12 cellular contexts compared by ENCODE assay signal in genomic region chr20:37343212-37343993, GRCh38. TPM values are rescaled to one million over a fixed set of nuclear protein-coding genes. Genes with fewer than 3 reads are reported as not detected.
DNase-seq lines count a peak whose midpoint lies in the region; ATAC-seq, FAIRE-seq and TF ChIP-seq lines count a peak whose summit lies in the region.
"Had no signal": no experiment of that assay in that cellular context is flagged by ENCODE, and none has a peak within 500 bp of the region (broad histone marks: within the 10 kb centered on the region; RNA-seq: fewer than 3 reads in every experiment).

No MANE protein-coding gene starts in this region.

- H3K4me1 ChIP-seq in GM12878 (ENCODE audit: control insufficient read depth, insufficient read depth, low read length), result peaks cover 29% of the 10 kb centered on the region
- peaks cover 24% of the 10 kb centered on the region for H3K4me1 ChIP-seq in mucosa of descending colon (ENCODE audit: low read depth)
- H3K4me1 ChIP-seq in vagina, result peaks cover 44% of the 10 kb centered on the region

- RAD21 ChIA-PET in GM12878 (lab: Charles Lee; ENCODE audit: unreplicated experiment), result interaction anchor here (1.0 to 6.6 kb wide), 6 partner anchors 8 to 73 kb away, joined by 4 to 38 read pairs (median 6); no protein-coding TSS in a partner anchor

- H3K4me2 ChIP-seq in GM12878 (ENCODE audit: control insufficient read depth, insufficient read depth), result 0 out of 2 replicates have a peak overlapping the region, but pooled peaks have one; percentile 6

- no peak overlapping the region; the same call in 1 of the 2 replicates for H3K27ac ChIP-seq in GM12878 (ENCODE audit: control insufficient read depth, insufficient read depth)
- peak overlapping the region; percentile 94 for H3K27ac ChIP-seq in vagina
- H3K27ac ChIP-seq: SJCRH30 had no signal

- in situ Hi-C loops in GM12878 (cut with MboI), result no loop called here

- TF ChIP-seq RAD21 in GM12878 (IDR thresholded peaks at IDR 0.05; ENCODE audit: insufficient read depth, low read depth, low read length), result no peak

- no peaks in the 10 kb centered on the region for H3K27me3 Mint-ChIP-seq in stimulated activated naive CD8-positive, alpha-beta T cell treated with anti-CD3 and anti-CD28 coated beads, Interleukin-15, amount 100 ng/mL, for 72 hours
- H3K27me3 Mint-ChIP-seq: CD4-positive, alpha-beta memory T cell had no signal

- TF ChIP-seq POLR2A in GM12878 (IDR thresholded peaks at IDR 0.05; ENCODE audit: low read depth, low read length), result no peak
- no peak for TF ChIP-seq POLR2A in vagina (IDR thresholded peaks at IDR 0.05)
- TF ChIP-seq POLR2A in GM18505 (IDR thresholded peaks at IDR 0.05; ENCODE audit: borderline replicate concordance, extremely low read depth, insufficient read depth, insufficient read length), result no peak

- no TSS peak for BruUV-seq in GM12878 (replicated peaks; lab: Mats Ljungman, UMichigan)

- peaks cover 20% of the 10 kb centered on the region for H3K4me1 Mint-ChIP-seq in stimulated activated naive CD8-positive, alpha-beta T cell treated with anti-CD3 and anti-CD28 coated beads, Interleukin-15, amount 100 ng/mL, for 72 hours

- no peaks in the 10 kb centered on the region for H4K20me1 ChIP-seq in GM12878 (ENCODE audit: control insufficient read depth, insufficient read depth)

- H3K4me3 ChIP-seq in GM12878, result no peak overlapping the region
- no peak overlapping the region for H3K4me3 ChIP-seq in mucosa of descending colon
- no peak overlapping the region for H3K4me3 ChIP-seq in vagina
- H3K4me3 ChIP-seq: SJCRH30 had no signal

- no peaks in the 10 kb centered on the region for H3K9me3 Mint-ChIP-seq in stimulated activated naive CD8-positive, alpha-beta T cell treated with anti-CD3 and anti-CD28 coated beads, Interleukin-15, amount 100 ng/mL, for 72 hours
- H3K9me3 Mint-ChIP-seq: CD4-positive, alpha-beta memory T cell had no signal

- no peaks in the 10 kb centered on the region for H3K36me3 ChIP-seq in GM12878 (ENCODE audit: control insufficient read depth in 2 of 2, insufficient read depth in 2 of 2, low read length in 1 of 2)
- no peaks in the 10 kb centered on the region for H3K36me3 ChIP-seq in mucosa of descending colon (ENCODE audit: low read depth)
- no peaks in the 10 kb centered on the region for H3K36me3 ChIP-seq in vagina
- H3K36me3 ChIP-seq: SJCRH30 had no signal

- H2AFZ ChIP-seq in GM12878 (ENCODE audit: control insufficient read depth, low read depth, low read length), result no peak overlapping the region; the same call in 1 of the 2 replicates

- no peak for TF ChIP-seq CTCF in GM12878 (IDR thresholded peaks at IDR 0.05 in 2 of 3, conservative IDR thresholded peaks at IDR 0.05 in 1 of 3; ENCODE audit: control insufficient read depth in 2 of 3, extremely low read depth in 1 of 3, insufficient read depth in 1 of 3, low read depth in 3 of 3, low read length in 3 of 3)
- no peak for TF ChIP-seq CTCF in mucosa of descending colon (IDR thresholded peaks at IDR 0.05)
- no peak for TF ChIP-seq CTCF in vagina (IDR thresholded peaks at IDR 0.05)

- no peak overlapping the region for H3K4me3 Mint-ChIP-seq in stimulated activated naive CD8-positive, alpha-beta T cell treated with anti-CD3 and anti-CD28 coated beads, Interleukin-15, amount 100 ng/mL, for 72 hours

- H3K79me2 ChIP-seq in GM12878 (ENCODE audit: control insufficient read depth, insufficient read depth, low read length), result peaks cover 41% of the 10 kb centered on the region

- FAIRE-seq in GM12878 (lab: Jason Lieb, UNC), result no peak

- POLR2A ChIA-PET in GM12878 (lab: Charles Lee), result interaction anchor here (1.1 to 2.7 kb wide), 5 partner anchors 8 to 61 kb away, joined by 3 to 9 read pairs (median 5); partner anchors contain the start of gene MANBAL

- WGBS in GM12878 (ENCODE audit: insufficient coverage, insufficient replicate concordance, low lambda C conversion rate, missing lambda C conversion rate), result 55% methylated on average over 12 of the region's 12 CpGs

- H3K27me3 ChIP-seq in GM12878 (replicated peaks in 1 of 2; ENCODE audit: control insufficient read depth in 2 of 2, insufficient read depth in 2 of 2, low read length in 1 of 2), result no peaks in the 10 kb centered on the region
- no peaks in the 10 kb centered on the region for H3K27me3 ChIP-seq in vagina
- H3K27me3 ChIP-seq: SJCRH30 had no signal

- no peak overlapping the region for H3K9ac ChIP-seq in GM12878 (ENCODE audit: control insufficient read depth, insufficient read depth, low read length)

- CTCF ChIA-PET in GM12878 (lab: Yijun Ruan, JAX), result interaction anchor here (0.8 to 3.0 kb wide), 6 partner anchors 8 to 72 kb away, joined by 3 to 13 read pairs (median 7); no protein-coding TSS in a partner anchor

- H3K27ac Mint-ChIP-seq in stimulated activated naive CD8-positive, alpha-beta T cell treated with anti-CD3 and anti-CD28 coated beads, Interleukin-15, amount 100 ng/mL, for 72 hours, result no peak overlapping the region

- intact Hi-C loops in GM12878 (cut with micrococcal nuclease; ENCODE audit: unreplicated experiment), result no loop called here
- intact Hi-C loops in mucosa of descending colon (cut with DNase I, micrococcal nuclease), result no loop called here
- intact Hi-C loops in vagina (cut with DNase I), result no loop called here

- SMC1A ChIA-PET in GM12878 (lab: Charles Lee; ENCODE audit: uncharacterized antibody, unreplicated experiment), result interaction anchor here (0.8 to 2.7 kb wide), 9 partner anchors 8 to 73 kb away, joined by 3 to 19 read pairs (median 5); no protein-coding TSS in a partner anchor

- H3K9me3 ChIP-seq in GM12878 (replicated peaks; ENCODE audit: control insufficient read depth, insufficient read depth, low read length) (no peaks in the 10 kb centered on the region), mucosa of descending colon (no peaks in the 10 kb centered on the region), vagina (no peaks in the 10 kb centered on the region)
- H3K9me3 ChIP-seq: SJCRH30 had no signal

- TF ChIP-seq EP300 in GM12878 (IDR thresholded peaks at IDR 0.05; ENCODE audit: borderline replicate concordance in 1 of 2, control insufficient read depth in 1 of 2, low read depth in 2 of 2, low read length in 2 of 2), result no peak

- peak; percentile 22 for ATAC-seq in stimulated activated naive CD8-positive, alpha-beta T cell treated with anti-CD3 and anti-CD28 coated beads, Interleukin-15, amount 100 ng/mL, for 72 hours
- ATAC-seq in stimulated activated naive CD8-positive, alpha-beta T cell treated with anti-CD3 and anti-CD28 coated beads, Interleukin-15, Interleukin-2, amounts not matched to agents 100 U/mL and 50 U/mL, for 24 hours, result no peak
- ATAC-seq in GM12878 (peak; percentile 4), mucosa of descending colon (peak; percentile 75), GM21619 (IDR thresholded peaks at IDR 0.05; ENCODE audit: unreplicated experiment) (no peak), GM18505 (IDR thresholded peaks at IDR 0.05; ENCODE audit: unreplicated experiment) (no peak)

- DNase-seq in stimulated activated naive CD8-positive, alpha-beta T cell treated with anti-CD3 and anti-CD28 coated beads, Interleukin-15, amount 100 ng/mL, for 72 hours, result no peak
- DNase-seq in stimulated activated naive CD8-positive, alpha-beta T cell treated with anti-CD3 and anti-CD28 coated beads, Interleukin-15, Interleukin-2, amounts not matched to agents 100 U/mL and 50 U/mL, for 24 hours, result no peak
- DNase-seq in GM12878 (ENCODE audit: low read depth, low spot score) (no peak), mucosa of descending colon (peak; percentile 89 to 92 (median 90)), vagina (ENCODE audit: extremely low spot score in 2 of 2) (no peak), cerebellum (ENCODE audit: low spot score) (no peak)
- DNase-seq: CD4-positive, alpha-beta memory T cell; NCI-H1436; stimulated activated CD4-positive, alpha-beta T cell treated with anti-CD3 and anti-CD28 coated beads, Interleukin-15, amount 100 ng/mL, for 24 hours had no signal

RNA-seq across cellular contexts. Expression of gene SRC, which starts 2.5 kb away (rescaled TPM):
- total RNA-seq in GM12878 (2013; cell fraction: nucleolus; rRNA removed), result 118 and 148 TPM in 2 replicates
- 22.1 and 27.4 TPM in 2 replicates for total RNA-seq in GM12878 (2014; rRNA removed)
- 19.3 and 20.0 TPM in 2 replicates for total RNA-seq in GM12878 (2014; rRNA removed; fragmentation: Illumina TruSeq; extraction: Trizol)
- total RNA-seq in GM12878 (2021), result 63.5 and 71.3 TPM in 2 replicates
- polyA plus RNA-seq in GM12878 (2011; ENCODE audit: low read depth), result 15.0 TPM
- polyA plus RNA-seq in GM12878 (2011; rRNA removed), result 18.4 and 32.0 TPM in 2 replicates
- polyA plus RNA-seq in GM12878 (2011; cell fraction: cytosol; rRNA removed), result 41.3 and 47.7 TPM in 2 replicates
- 185 and 196 TPM in 2 replicates for polyA plus RNA-seq in GM12878 (2011; cell fraction: nucleus; rRNA removed)
- polyA plus RNA-seq in GM12878 (2012), result 25.3 and 26.0 TPM in 2 replicates
- polyA plus RNA-seq in GM12878 (2014; fragmentation: Illumina TruSeq; extraction: Trizol), result 20.3 and 33.1 TPM in 2 replicates
- under 1 TPM; 0.60 to 0.85 TPM for polyA plus RNA-seq in GM12878 (2014; fragmentation: Nextera tagmentation; extraction: Ambion mirVana)
- polyA plus RNA-seq in GM12878 (2014; rRNA removed), result 47.1 and 61.4 TPM in 2 replicates
- polyA plus RNA-seq in GM12878 (2016; fragmentation: Nextera tagmentation; extraction: Ambion mirVana), result 10 to 100 TPM; 26.9 TPM
- polyA minus RNA-seq in GM12878 (2011; rRNA and poly(A)+ RNA removed), result 41.8 and 64.6 TPM in 2 replicates
- 22.9 and 30.8 TPM in 2 replicates for polyA minus RNA-seq in GM12878 (2011; cell fraction: cytosol; rRNA and poly(A)+ RNA removed)
- polyA minus RNA-seq in GM12878 (2011; cell fraction: nucleus; rRNA and poly(A)+ RNA removed), result 42.9 and 73.0 TPM in 2 replicates
- total RNA-seq in mucosa of descending colon, result 100 to 1,000 TPM; 111 to 155 (median 132) TPM
- 48.6 TPM for total RNA-seq in vagina
- total RNA-seq in cerebellum, result 29.4 TPM

RNA-seq across cellular contexts. Expression of gene MANBAL, which starts 53.9 kb away (rescaled TPM):
- 16.3 and 20.6 TPM in 2 replicates for total RNA-seq in GM12878 (2013; cell fraction: nucleolus; rRNA removed)
- total RNA-seq in GM12878 (2014; rRNA removed), result 8.6 and 12.2 TPM in 2 replicates
- total RNA-seq in GM12878 (2014; rRNA removed; fragmentation: Illumina TruSeq; extraction: Trizol), result 15.0 and 15.6 TPM in 2 replicates
- 18.9 TPM in 2 replicates for total RNA-seq in GM12878 (2021)
- 22.4 TPM for polyA plus RNA-seq in GM12878 (2011; ENCODE audit: low read depth)
- polyA plus RNA-seq in GM12878 (2011; rRNA removed), result 25.1 and 39.0 TPM in 2 replicates
- polyA plus RNA-seq in GM12878 (2011; cell fraction: cytosol; rRNA removed), result 52.9 and 61.1 TPM in 2 replicates
- polyA plus RNA-seq in GM12878 (2011; cell fraction: nucleus; rRNA removed), result 32.8 and 42.1 TPM in 2 replicates
- 23.7 and 25.2 TPM in 2 replicates for polyA plus RNA-seq in GM12878 (2012)
- polyA plus RNA-seq in GM12878 (2014; fragmentation: Illumina TruSeq; extraction: Trizol), result 20.2 and 30.7 TPM in 2 replicates
- polyA plus RNA-seq in GM12878 (2014; fragmentation: Nextera tagmentation; extraction: Ambion mirVana), result 10 to 100 TPM; 13.7 to 15.6 TPM
- 33.7 and 36.4 TPM in 2 replicates for polyA plus RNA-seq in GM12878 (2014; rRNA removed)
- polyA plus RNA-seq in GM12878 (2016; fragmentation: Nextera tagmentation; extraction: Ambion mirVana), result 10 to 100 TPM; 40.8 to 45.6 TPM
- polyA minus RNA-seq in GM12878 (2011; rRNA and poly(A)+ RNA removed), result 25.5 and 25.8 TPM in 2 replicates
- 7.5 and 9.5 TPM in 2 replicates for polyA minus RNA-seq in GM12878 (2011; cell fraction: cytosol; rRNA and poly(A)+ RNA removed)
- 4.2 and 8.4 TPM in 2 replicates for polyA minus RNA-seq in GM12878 (2011; cell fraction: nucleus; rRNA and poly(A)+ RNA removed)
- 10 to 100 TPM; 38.3 to 49.2 (median 43.2) TPM for total RNA-seq in mucosa of descending colon
- 54.3 TPM for total RNA-seq in vagina
- 12.5 TPM for total RNA-seq in cerebellum

Comparison
In these comparisons a context has a peak if more than half of its experiments do, and no peak if none do; other contexts are left out.
1. ATAC-seq: peak in stimulated activated naive CD8-positive, alpha-beta T cell treated with anti-CD3 and anti-CD28 coated beads, Interleukin-15, amount 100 ng/mL, for 72 hours (single experiment), GM12878 (single experiment) and mucosa of descending colon (single experiment); none in stimulated activated naive CD8-positive, alpha-beta T cell treated with anti-CD3 and anti-CD28 coated beads, Interleukin-15, Interleukin-2, amounts not matched to agents 100 U/mL and 50 U/mL, for 24 hours (single experiment), GM21619 (single experiment) and GM18505 (single experiment).
2. DNase-seq: peak in mucosa of descending colon (3 of 3); none in stimulated activated naive CD8-positive, alpha-beta T cell treated with anti-CD3 and anti-CD28 coated beads, Interleukin-15, amount 100 ng/mL, for 72 hours (0 of 2), stimulated activated naive CD8-positive, alpha-beta T cell treated with anti-CD3 and anti-CD28 coated beads, Interleukin-15, Interleukin-2, amounts not matched to agents 100 U/mL and 50 U/mL, for 24 hours (single experiment), GM12878 (single experiment), vagina (0 of 2) and cerebellum (single experiment).